Comparison of ENCODE assay signal across 18 cellular contexts in genomic region chr5:180304431-180305375, GRCh38. TPM values are rescaled to one million over a fixed set of nuclear protein-coding genes. Genes with fewer than 3 reads are reported as not detected.
A peak's percentile ranks its signal among the peaks of the same experiment; 100 is the strongest.
DNase-seq lines count a peak whose midpoint lies in the region; ATAC-seq and TF ChIP-seq lines count a peak whose summit lies in the region.
"Had no signal": no experiment of that assay in that cellular context is flagged by ENCODE, and none has a peak within 500 bp of the region (broad histone marks: within the 10 kb centered on the region; RNA-seq: fewer than 3 reads in every experiment).

No MANE protein-coding gene starts in this region.

- H2BK120ac ChIP-seq in mesendoderm (ENCODE audit: low read depth, low read length): no peak overlapping the region

- H3K4ac ChIP-seq in mesendoderm (ENCODE audit: low read depth, low read length): no peak overlapping the region

- H2AK5ac ChIP-seq in mesendoderm (ENCODE audit: low read length): no peak overlapping the region

- TF ChIP-seq CTCF in SK-N-SH (IDR thresholded peaks at IDR 0.05) (no peak), upper lobe of left lung (IDR thresholded peaks at IDR 0.05) (no peak), foreskin keratinocyte (conservative IDR thresholded peaks at IDR 0.05) (no peak)

- no peaks in the 10 kb centered on the region for H3K79me1 ChIP-seq in mesendoderm (ENCODE audit: low read length)

- TF ChIP-seq RAD21 in SK-N-SH (IDR thresholded peaks at IDR 0.05; ENCODE audit: low read length): no peak

- no peak overlapping the region for H4K8ac ChIP-seq in mesendoderm (ENCODE audit: low read depth, low read length)

- no peak overlapping the region for H3K23ac ChIP-seq in mesendoderm (ENCODE audit: low read length)

- DNase-seq in cardiac septum (ENCODE audit: low spot score) (peak; percentile 70), left ventricle myocardium superior (no peak), SK-N-SH (peak; percentile 74), mesendoderm (no peak), upper lobe of left lung (no peak), RKO (ENCODE audit: low spot score) (no peak), foreskin keratinocyte (no peak)
- no peak for DNase-seq in activated naive CD4-positive, alpha-beta T cell treated with Interleukin-2 at 50 U/mL for 16 hours
- DNase-seq: DMS79 treated with DMSO at 0.1 percent for 48 hours, H7, Kasumi-1, NCI-H1694, NCI-H2081, NCI-H2171, NCI-H345, NCI-H82, Peyer's patch had no signal

- H3K9me2 ChIP-seq in SK-N-SH: no peaks in the 10 kb centered on the region

- no peak overlapping the region for H3K56ac ChIP-seq in mesendoderm (ENCODE audit: low read length)

- H3K27ac ChIP-seq in SK-N-SH (ENCODE audit: low read depth in 2 of 2, low read length in 1 of 2): peak overlapping the region in 1 of 2 experiments; percentile 4; a peak in 1 of 4 replicates
- peak overlapping the region; percentile 14 for H3K27ac ChIP-seq in mesendoderm (ENCODE audit: low read depth, low read length)
- no peak overlapping the region for H3K27ac ChIP-seq in upper lobe of left lung
- no peak overlapping the region for H3K27ac ChIP-seq in foreskin keratinocyte
- H3K27ac ChIP-seq: Peyer's patch, SK-N-MC had no signal

- H4K5ac ChIP-seq in mesendoderm (ENCODE audit: low read length): no peak overlapping the region

- TF ChIP-seq EP300 in SK-N-SH (IDR thresholded peaks at IDR 0.05; ENCODE audit: borderline replicate concordance in 1 of 2, low read depth in 1 of 2, low read length in 1 of 2) (peak in 1 of 2 experiments; percentile 43; a peak in 1 of 4 replicates), upper lobe of left lung (IDR thresholded peaks at IDR 0.05) (no peak)

- no peaks in the 10 kb centered on the region for H3K9me3 ChIP-seq in SK-N-SH
- no peaks in the 10 kb centered on the region for H3K9me3 ChIP-seq in upper lobe of left lung
- H3K9me3 ChIP-seq: Peyer's patch had no signal

- H3K4me3 ChIP-seq in SK-N-SH (ENCODE audit: low read depth in 2 of 2, low read length in 1 of 2): no peak overlapping the region
- no peak overlapping the region for H3K4me3 ChIP-seq in mesendoderm (ENCODE audit: low read length)
- H3K4me3 ChIP-seq in upper lobe of left lung: no peak overlapping the region
- H3K4me3 ChIP-seq: Peyer's patch, SK-N-MC had no signal

- intact Hi-C loops in cardiac septum (cut with DNase I): no loop called here
- intact Hi-C loops in left ventricle myocardium superior (cut with micrococcal nuclease): no loop called here

- H3K4me1 ChIP-seq in SK-N-SH (ENCODE audit: control insufficient read depth in 1 of 2, insufficient read depth in 2 of 2, low read depth in 1 of 2, low read length in 1 of 2) (peaks cover 0 to 19% of the 10 kb centered on the region in 2 experiments; a peak in 1 of 4 replicates), mesendoderm (ENCODE audit: control insufficient read depth, low read depth, low read length) (no peaks in the 10 kb centered on the region), upper lobe of left lung (no peaks in the 10 kb centered on the region), foreskin keratinocyte (no peaks in the 10 kb centered on the region)
- H3K4me1 ChIP-seq: Peyer's patch had no signal

- H3K79me2 ChIP-seq in SK-N-SH (ENCODE audit: insufficient read depth) (no peaks in the 10 kb centered on the region), mesendoderm (ENCODE audit: control insufficient read depth, insufficient read depth, low read length) (no peaks in the 10 kb centered on the region)

- H3F3A ChIP-seq in SK-N-SH (replicated peaks; ENCODE audit: insufficient read depth): no peaks in the 10 kb centered on the region

- no peak overlapping the region for H2AFZ ChIP-seq in SK-N-SH (ENCODE audit: low read depth)

- H4K20me1 ChIP-seq in SK-N-SH (ENCODE audit: insufficient read depth): no peaks in the 10 kb centered on the region

- H2BK5ac ChIP-seq in mesendoderm (ENCODE audit: low read length): no peak overlapping the region

- H3K4me2 ChIP-seq in SK-N-SH: no peak overlapping the region
- H3K4me2 ChIP-seq in mesendoderm (ENCODE audit: low read length): no peak overlapping the region

- no peak overlapping the region for H2BK15ac ChIP-seq in mesendoderm (replicated peaks; ENCODE audit: low read depth)

- CTCF ChIA-PET in SK-N-SH (lab: Yijun Ruan, JAX): interaction anchor here (0.9 to 6.6 kb wide), 8 partner anchors 11 to 167 kb away, joined by 3 to 98 read pairs (median 8); partner anchors contain the start of gene MAPK9

- POLR2A ChIA-PET in SK-N-SH (lab: Yijun Ruan, JAX): interaction anchor here (1.2 kb wide), 1 partner anchor 9 kb away, joined by 6 read pairs; no protein-coding TSS in a partner anchor

- TF ChIP-seq POLR2A in upper lobe of left lung (IDR thresholded peaks at IDR 0.05): no peak

- ATAC-seq in left ventricle myocardium superior: no peak
- peak; percentile 13 to 47 for ATAC-seq in upper lobe of left lung (ENCODE audit: low FRiP score in 2 of 2)
- ATAC-seq in foreskin keratinocyte: no peak

- H3K27me3 ChIP-seq in SK-N-SH (ENCODE audit: insufficient read depth) (no peaks in the 10 kb centered on the region), mesendoderm (ENCODE audit: insufficient read depth, low read length, poor library complexity) (no peaks in the 10 kb centered on the region), upper lobe of left lung (no peaks in the 10 kb centered on the region), foreskin keratinocyte (no peaks in the 10 kb centered on the region)
- H3K27me3 ChIP-seq: Peyer's patch had no signal

- H3K9ac ChIP-seq in SK-N-SH: no peak overlapping the region
- no peak overlapping the region for H3K9ac ChIP-seq in mesendoderm (ENCODE audit: low read length)

- 54% methylated on average over 10 of the region's 18 CpGs for WGBS in SK-N-SH (ENCODE audit: low lambda C conversion rate)
- WGBS in mesendoderm (ENCODE audit: extremely low coverage, insufficient coverage, low lambda C conversion rate): no CpG with 5 or more reads among the region's 18 CpGs
- WGBS in upper lobe of left lung, 2 donors: 92 to 93% methylated on average over 15 to 16 of the region's 18 CpGs

- H3K18ac ChIP-seq in mesendoderm (ENCODE audit: low read length): no peak overlapping the region

- H3K36me3 ChIP-seq in SK-N-SH (replicated peaks in 1 of 2; ENCODE audit: control insufficient read depth in 1 of 2, insufficient read depth in 2 of 2, low read length in 1 of 2): no peaks in the 10 kb centered on the region
- H3K36me3 ChIP-seq in mesendoderm (ENCODE audit: control insufficient read depth, insufficient read depth, low read length): peaks cover 7% of the 10 kb centered on the region
- H3K36me3 ChIP-seq in upper lobe of left lung: peaks cover 0 to 5% (median 0%) of the 10 kb centered on the region in 4 donors
- H3K36me3 ChIP-seq: Peyer's patch had no signal

TF ChIP-seq in SK-N-SH, 30 proteins besides CTCF, POLR2A, EP300 and RAD21 (continues in another document):
- TF ChIP-seq TEAD4 (IDR thresholded peaks at IDR 0.05; ENCODE audit: borderline replicate concordance, insufficient read depth) (no peak), RFX5 (IDR thresholded peaks at IDR 0.05; ENCODE audit: low read length) (no peak), RCOR1 (IDR thresholded peaks at IDR 0.05; ENCODE audit: low read length) (peak; percentile 58; the same call in 1 of the 2 replicates), ZBTB33 (IDR thresholded peaks at IDR 0.05; ENCODE audit: borderline replicate concordance, low read depth) (no peak), SIN3A (IDR thresholded peaks at IDR 0.05; ENCODE audit: borderline replicate concordance, low read depth, low read length) (no peak), GABPA (IDR thresholded peaks at IDR 0.05; ENCODE audit: low read depth) (no peak), GATA2 (CRISPR knock-in tag; IDR thresholded peaks at IDR 0.05) (peak; percentile 18; the same call in 1 of the 2 replicates), TCF12 (IDR thresholded peaks at IDR 0.05) (no peak)
- TF ChIP-seq, protein P1, sequence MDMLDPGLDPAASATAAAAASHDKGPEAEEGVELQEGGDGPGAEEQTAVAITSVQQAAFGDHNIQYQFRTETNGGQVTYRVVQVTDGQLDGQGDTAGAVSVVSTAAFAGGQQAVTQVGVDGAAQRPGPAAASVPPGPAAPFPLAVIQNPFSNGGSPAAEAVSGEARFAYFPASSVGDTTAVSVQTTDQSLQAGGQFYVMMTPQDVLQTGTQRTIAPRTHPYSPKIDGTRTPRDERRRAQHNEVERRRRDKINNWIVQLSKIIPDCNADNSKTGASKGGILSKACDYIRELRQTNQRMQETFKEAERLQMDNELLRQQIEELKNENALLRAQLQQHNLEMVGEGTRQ (IDR thresholded peaks at IDR 0.05; ENCODE audit: borderline replicate concordance, low read depth, low read length): no peak

RNA-seq across cellular contexts. Expression of gene MAPK9, which starts 12.8 kb away (rescaled TPM):
- 37.5 TPM for total RNA-seq in cardiac septum
- total RNA-seq in left ventricle myocardium superior: 46.5 TPM
- polyA plus RNA-seq in SK-N-SH (2012; rRNA removed): 23.9 and 26.2 TPM in 2 replicates
- polyA plus RNA-seq in SK-N-SH (2012; cell fraction: cytosol; rRNA removed): 30.9 and 34.3 TPM in 2 replicates
- polyA plus RNA-seq in SK-N-SH (2012; cell fraction: nucleus; rRNA removed): 19.0 and 25.9 TPM in 2 replicates
- 28.2 TPM for polyA plus RNA-seq in mesendoderm (2013, experiment 1 of 2)
- polyA plus RNA-seq in mesendoderm (2013, experiment 2 of 2): 28.4 TPM
- total RNA-seq in upper lobe of left lung: 10 to 100 TPM; 20.8 to 58.5 (median 33.4) TPM
- total RNA-seq in foreskin keratinocyte: 26.4 and 30.3 TPM in 2 replicates
- polyA plus RNA-seq in foreskin keratinocyte: 15.0 and 17.9 TPM in 2 replicates

RNA-seq across cellular contexts. Expression of gene GFPT2, which starts 48.4 kb away (rescaled TPM):
- total RNA-seq in cardiac septum (12.9 TPM), left ventricle myocardium superior (15.3 TPM), upper lobe of left lung (10 to 100 TPM in 4 of 6 donors, 1 to 10 TPM in 2; 6.8 to 35.4 (median 18.0) TPM), foreskin keratinocyte (0.04 and 0.07 TPM in 2 replicates)
- polyA plus RNA-seq in SK-N-SH (2012; rRNA removed) (8.1 and 8.9 TPM in 2 replicates), foreskin keratinocyte (0.02 TPM in 1 of 2 replicates, not detected in the other)
- polyA plus RNA-seq in SK-N-SH (2012; cell fraction: cytosol; rRNA removed): 7.2 and 8.7 TPM in 2 replicates
- polyA plus RNA-seq in SK-N-SH (2012; cell fraction: nucleus; rRNA removed): 10.5 and 13.5 TPM in 2 replicates
- 41.2 TPM for polyA plus RNA-seq in mesendoderm (2013, experiment 1 of 2)
- 42.6 TPM for polyA plus RNA-seq in mesendoderm (2013, experiment 2 of 2)

Comparison
In these comparisons a context has a peak if more than half of its experiments do, and no peak if none do; other contexts are left out.
1. DNase-seq: peak in cardiac septum (single experiment) and SK-N-SH (single experiment); none in left ventricle myocardium superior (single experiment), mesendoderm (single experiment), upper lobe of left lung (0 of 2), RKO (single experiment), activated naive CD4-positive, alpha-beta T cell treated with Interleukin-2 at 50 U/mL for 16 hours (single experiment) and foreskin keratinocyte (0 of 2).
2. ATAC-seq: peak in upper lobe of left lung (2 of 2); none in left ventricle myocardium superior (single experiment) and foreskin keratinocyte (single experiment).